Comparison of ENCODE assay signal across 38 cellular contexts in the genomic region with DNA sequence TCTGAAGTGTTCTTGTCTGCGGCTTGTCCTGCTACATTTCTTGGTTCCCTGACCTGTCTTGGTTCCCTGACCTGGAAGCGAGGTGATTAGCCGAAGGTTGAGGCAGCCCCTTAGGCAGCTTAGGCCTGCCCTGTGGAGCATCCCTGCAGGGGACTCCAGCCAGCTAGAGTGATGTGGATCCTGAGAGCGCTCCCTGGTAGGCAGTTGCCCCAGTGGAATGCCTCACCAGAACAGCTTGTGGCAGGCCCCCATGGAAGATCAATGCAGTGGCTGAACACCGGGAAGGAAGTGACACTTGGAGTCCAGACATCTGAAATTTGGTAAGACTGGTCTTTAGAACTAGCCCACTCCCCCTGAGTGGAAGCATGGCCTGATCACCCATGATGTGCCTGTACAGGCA. TPM values are rescaled to one million over a fixed set of nuclear protein-coding genes. Genes with fewer than 3 reads are reported as not detected.
"Had no signal": no experiment of that assay in that cellular context is flagged by ENCODE, and none has a peak within 500 bp of the region (broad histone marks: within the 10 kb centered on the region; RNA-seq: fewer than 3 reads in every experiment).

No MANE protein-coding gene starts in this region.

- H3K36me3 Mint-ChIP-seq: activated naive CD4-positive, alpha-beta T cell treated with anti-CD3 and anti-CD28 coated beads, Interleukin-2, amount 10 ng/mL, durations not matched to agents 7 days and 5 days; activated naive CD4-positive, alpha-beta T cell treated with anti-CD3 and anti-CD28 coated beads, Interleukin-2, amount 50 U/mL, for 24 hours; activated naive CD8-positive, alpha-beta T cell; activated naive CD8-positive, alpha-beta T cell treated with anti-CD3 and anti-CD28 coated beads for 36 hours; activated naive CD8-positive, alpha-beta T cell treated with anti-CD3 and anti-CD28 coated beads, Interleukin-2, amount 10 ng/mL, durations not matched to agents 7 days and 5 days; brain had no signal

- H3K4me1 Mint-ChIP-seq: activated naive CD4-positive, alpha-beta T cell treated with anti-CD3 and anti-CD28 coated beads, Interleukin-2, amount 10 ng/mL, durations not matched to agents 7 days and 5 days; activated naive CD4-positive, alpha-beta T cell treated with anti-CD3 and anti-CD28 coated beads, Interleukin-2, amount 50 U/mL, for 24 hours; activated naive CD8-positive, alpha-beta T cell treated with anti-CD3 and anti-CD28 coated beads for 36 hours; activated naive CD8-positive, alpha-beta T cell treated with anti-CD3 and anti-CD28 coated beads, Interleukin-2, amount 10 ng/mL, durations not matched to agents 7 days and 5 days; activated naive CD8-positive, alpha-beta T cell treated with anti-CD3 and anti-CD28 coated beads, Interleukin-2, amount 50 U/mL, for 24 hours; activated T-helper 17 cell treated with anti-CD3 and anti-CD28 coated beads, Interleukin-2, amount 50 U/mL, for 72 hours; central memory CD8-positive, alpha-beta T cell had no signal

- H3K27ac ChIP-seq: adrenal gland, ascending aorta, body of pancreas, brain microvascular endothelial cell, breast epithelium, cardiac muscle cell had no signal

- H3K36me3 ChIP-seq: adrenal gland, ascending aorta, brain microvascular endothelial cell, breast epithelium, cardiac muscle cell had no signal

- H3K27me3 ChIP-seq: adrenal gland, ascending aorta, body of pancreas, brain microvascular endothelial cell, breast epithelium had no signal

- DNase-seq: activated effector memory CD4-positive, alpha-beta T cell treated with anti-CD3 and anti-CD28 coated beads, Interleukin-2, amount 50 U/mL, for 16 hours; activated effector memory CD4-positive, alpha-beta T cell treated with Interleukin-2 at 50 U/mL for 16 hours; activated gamma-delta T cell; activated gamma-delta T cell treated with Interleukin-2 at 50 U/mL for 16 hours; activated naive CD4-positive, alpha-beta T cell; activated naive CD4-positive, alpha-beta T cell treated with anti-CD3 and anti-CD28 coated beads for 36 hours; activated naive CD4-positive, alpha-beta T cell treated with anti-CD3 and anti-CD28 coated beads, Interleukin-2, amount 10 ng/mL, durations not matched to agents 7 days and 5 days; activated naive CD4-positive, alpha-beta T cell treated with anti-CD3 and anti-CD28 coated beads, Interleukin-2, amount 50 U/mL, for 16 hours; activated naive CD4-positive, alpha-beta T cell treated with Interleukin-2 at 50 U/mL for 16 hours; activated naive CD8-positive, alpha-beta T cell treated with anti-CD3 and anti-CD28 coated beads for 36 hours; activated naive CD8-positive, alpha-beta T cell treated with anti-CD3 and anti-CD28 coated beads, Interleukin-2, amount 10 ng/mL, durations not matched to agents 7 days and 5 days; activated naive CD8-positive, alpha-beta T cell treated with anti-CD3 and anti-CD28 coated beads, Interleukin-2, amount 50 U/mL, for 24 hours; activated T-cell treated with anti-CD3 and anti-CD28 coated beads, Interleukin-2, amount 50 U/mL, for 1 hour; activated T-cell treated with anti-CD3 and anti-CD28 coated beads, Interleukin-2, amount 50 U/mL, for 24 hours; activated T-cell treated with anti-CD3 and anti-CD28 coated beads, Interleukin-2, amount 50 U/mL, for 4 hours; activated T-cell treated with anti-CD3 and anti-CD28 coated beads, Interleukin-2, amount 50 U/mL, for 48 hours; activated T-cell treated with anti-CD3 and anti-CD28 coated beads, Interleukin-2, amount 50 U/mL, for 72 hours; adrenal gland; amniotic stem cell; amygdala; anterior cingulate cortex; aorta; body of pancreas; brain microvascular endothelial cell; caudate nucleus; central memory CD4-positive, alpha-beta T cell; cerebellar nuclear complex had no signal

- H3K4me1 ChIP-seq: adrenal gland, ascending aorta, body of pancreas, breast epithelium had no signal

- H3K27ac Mint-ChIP-seq: activated naive CD4-positive, alpha-beta T cell treated with anti-CD3 and anti-CD28 coated beads for 36 hours; activated naive CD4-positive, alpha-beta T cell treated with anti-CD3 and anti-CD28 coated beads, Interleukin-2, amount 10 ng/mL, durations not matched to agents 7 days and 5 days; activated naive CD4-positive, alpha-beta T cell treated with anti-CD3 and anti-CD28 coated beads, Interleukin-2, amount 50 U/mL, for 24 hours; activated naive CD4-positive, alpha-beta T cell treated with anti-CD3 and anti-CD28 coated beads, Interleukin-2, amount 50 U/mL, for 72 hours; activated naive CD8-positive, alpha-beta T cell; activated naive CD8-positive, alpha-beta T cell treated with anti-CD3 and anti-CD28 coated beads for 36 hours; activated naive CD8-positive, alpha-beta T cell treated with anti-CD3 and anti-CD28 coated beads, Interleukin-2, amount 10 ng/mL, durations not matched to agents 7 days and 5 days; activated naive CD8-positive, alpha-beta T cell treated with anti-CD3 and anti-CD28 coated beads, Interleukin-2, amount 50 U/mL, for 24 hours; activated T-cell treated with anti-CD3 and anti-CD28 coated beads, Interleukin-2, amount 50 U/mL, for 24 hours; activated T-cell treated with anti-CD3 and anti-CD28 coated beads, Interleukin-2, amount 50 U/mL, for 72 hours; activated T-helper 1 cell treated with anti-CD3 and anti-CD28 coated beads, Interleukin-12 subunit alpha, Interleukin-12 subunit beta, Interleukin-2, Interleukin-4 antibody, amounts not matched to agents 30 ng/mL and 10 ng/mL and 1 ng/mL, durations not matched to agents 14 hours and 24 hours and 36 hours; activated T-helper 17 cell treated with anti-CD3 and anti-CD28 coated beads, Interleukin-2, amount 50 U/mL, for 72 hours; activated T-helper 2 cell treated with anti-CD3 and anti-CD28 coated beads, Interferon-gamma antibody, Interleukin-2, Interleukin-4, amounts not matched to agents 10 μg/mL and 5 μg/mL and 100 μg/mL, durations not matched to agents 14 hours and 24 hours and 36 hours; brain had no signal

- H3K4me3 Mint-ChIP-seq: activated naive CD4-positive, alpha-beta T cell treated with anti-CD3 and anti-CD28 coated beads for 36 hours; activated naive CD4-positive, alpha-beta T cell treated with anti-CD3 and anti-CD28 coated beads, Interleukin-2, amount 10 ng/mL, durations not matched to agents 7 days and 5 days; activated naive CD4-positive, alpha-beta T cell treated with anti-CD3 and anti-CD28 coated beads, Interleukin-2, amount 50 U/mL, for 24 hours; activated naive CD8-positive, alpha-beta T cell; activated naive CD8-positive, alpha-beta T cell treated with anti-CD3 and anti-CD28 coated beads for 36 hours; activated naive CD8-positive, alpha-beta T cell treated with anti-CD3 and anti-CD28 coated beads, Interleukin-2, amount 10 ng/mL, durations not matched to agents 7 days and 5 days; activated naive CD8-positive, alpha-beta T cell treated with anti-CD3 and anti-CD28 coated beads, Interleukin-2, amount 50 U/mL, for 24 hours; activated T-cell treated with anti-CD3 and anti-CD28 coated beads, Interleukin-2, amount 50 U/mL, for 24 hours; activated T-cell treated with anti-CD3 and anti-CD28 coated beads, Interleukin-2, amount 50 U/mL, for 4 hours; activated T-cell treated with anti-CD3 and anti-CD28 coated beads, Interleukin-2, amount 50 U/mL, for 72 hours; activated T-helper 1 cell treated with anti-CD3 and anti-CD28 coated beads, Interleukin-12 subunit alpha, Interleukin-12 subunit beta, Interleukin-2, Interleukin-4 antibody, amounts not matched to agents 30 ng/mL and 10 ng/mL and 1 ng/mL, durations not matched to agents 14 hours and 24 hours and 36 hours; activated T-helper 17 cell treated with anti-CD3 and anti-CD28 coated beads, Interleukin-2, amount 50 U/mL, for 72 hours; brain; central memory CD8-positive, alpha-beta T cell had no signal

- H3K4me3 ChIP-seq: adrenal gland, ascending aorta, body of pancreas, breast epithelium, cardiac muscle cell had no signal

- H3K27me3 Mint-ChIP-seq: activated naive CD4-positive, alpha-beta T cell treated with anti-CD3 and anti-CD28 coated beads, Interleukin-2, amount 10 ng/mL, durations not matched to agents 7 days and 5 days; activated naive CD4-positive, alpha-beta T cell treated with anti-CD3 and anti-CD28 coated beads, Interleukin-2, amount 50 U/mL, for 24 hours; activated naive CD8-positive, alpha-beta T cell treated with anti-CD3 and anti-CD28 coated beads, Interleukin-2, amount 50 U/mL, for 24 hours; activated T-cell treated with anti-CD3 and anti-CD28 coated beads, Interleukin-2, amount 50 U/mL, for 24 hours; activated T-helper 17 cell treated with anti-CD3 and anti-CD28 coated beads, Interleukin-2, amount 50 U/mL, for 72 hours; central memory CD8-positive, alpha-beta T cell had no signal

- H3K9me3 ChIP-seq: adrenal gland, ascending aorta, body of pancreas, breast epithelium had no signal

RNA-seq across cellular contexts. Expression of gene ROBO1, which starts 5.5 kb away (rescaled TPM):
- total RNA-seq: activated T-helper 17 cell treated with anti-CD3 and anti-CD28 coated beads, Interleukin-2, amount 50 U/mL, for 72 hours; activated T-helper 2 cell treated with anti-CD3 and anti-CD28 coated beads, Interferon-gamma antibody, Interleukin-2, Interleukin-4, amounts not matched to agents 10 μg/mL and 5 μg/mL and 100 μg/mL, durations not matched to agents 14 hours and 24 hours and 36 hours had no signal
